ENCODE assay signal across 1 cellular context in genomic region chr9:112945620-112946208, GRCh38.
TF ChIP-seq lines count a peak whose summit lies in the region.

No MANE protein-coding gene starts in this region.

TF ChIP-seq in GM12878, 131 proteins besides CTCF, POLR2A, EP300 and RAD21:
- TF ChIP-seq, protein P1, sequence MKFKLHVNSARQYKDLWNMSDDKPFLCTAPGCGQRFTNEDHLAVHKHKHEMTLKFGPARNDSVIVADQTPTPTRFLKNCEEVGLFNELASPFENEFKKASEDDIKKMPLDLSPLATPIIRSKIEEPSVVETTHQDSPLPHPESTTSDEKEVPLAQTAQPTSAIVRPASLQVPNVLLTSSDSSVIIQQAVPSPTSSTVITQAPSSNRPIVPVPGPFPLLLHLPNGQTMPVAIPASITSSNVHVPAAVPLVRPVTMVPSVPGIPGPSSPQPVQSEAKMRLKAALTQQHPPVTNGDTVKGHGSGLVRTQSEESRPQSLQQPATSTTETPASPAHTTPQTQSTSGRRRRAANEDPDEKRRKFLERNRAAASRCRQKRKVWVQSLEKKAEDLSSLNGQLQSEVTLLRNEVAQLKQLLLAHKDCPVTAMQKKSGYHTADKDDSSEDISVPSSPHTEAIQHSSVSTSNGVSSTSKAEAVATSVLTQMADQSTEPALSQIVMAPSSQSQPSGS (IDR thresholded peaks at IDR 0.05; ENCODE audit: low read length) = no peak
- TF ChIP-seq SREBF1 (IDR thresholded peaks at IDR 0.05; ENCODE audit: low read length) (no peak), LARP7 (IDR thresholded peaks at IDR 0.05) (no peak), SREBF2 (IDR thresholded peaks at IDR 0.05; ENCODE audit: low read length) (no peak), SIX5 (IDR thresholded peaks at IDR 0.05; ENCODE audit: low read depth, low read length, severe bottlenecking) (no peak)
